Comparison of ENCODE assay signal across 9 cellular contexts in genomic region chr18:9741821-9742541, GRCh38. TPM values are rescaled to one million over a fixed set of nuclear protein-coding genes. Genes with fewer than 3 reads are reported as not detected.
A peak's percentile ranks its signal among the peaks of the same experiment; 100 is the strongest.
DNase-seq lines count a peak whose midpoint lies in the region; ATAC-seq and TF ChIP-seq lines count a peak whose summit lies in the region.
"Had no signal": no experiment of that assay in that cellular context is flagged by ENCODE, and none has a peak within 500 bp of the region (broad histone marks: within the 10 kb centered on the region; RNA-seq: fewer than 3 reads in every experiment).

No MANE protein-coding gene starts in this region.

- peak overlapping the region in 1 of 11 experiments; percentile 10; a peak in 2 of 22 replicates for H3K9ac ChIP-seq in BLaER1 treated with 17β-estradiol and CSF1 and Interleukin-3, amounts not matched to agents 10 nM and 100 nM

- H3K4me2 ChIP-seq in BLaER1 treated with 17β-estradiol and CSF1 and Interleukin-3, amounts not matched to agents 10 nM and 100 nM = peak overlapping the region; percentile 33 to 88 (median 59); a peak in 21 of 22 replicates

- peaks cover 0 to 6% (median 0%) of the 10 kb centered on the region in 11 experiments; a peak in 2 of 22 replicates for H3K9me3 ChIP-seq in BLaER1 treated with 17β-estradiol and CSF1 and Interleukin-3, amounts not matched to agents 10 nM and 100 nM (replicated peaks in 1 of 11)
- H3K9me3 ChIP-seq in neutrophil (no peaks in the 10 kb centered on the region), T-helper 17 cell (ENCODE audit: control insufficient read depth, low read length, poor library complexity, severe bottlenecking) (no peaks in the 10 kb centered on the region)
- H3K9me3 ChIP-seq: body of pancreas had no signal

- POLR2A ChIA-PET in activated CD8-positive, alpha-beta T cell treated with anti-CD3 and anti-CD28 coated beads, Interleukin-2, amount 10 ng/mL, durations not matched to agents 7 days and 5 days (lab: Charles Lee) = no interaction called here

- H3K27ac ChIP-seq in BLaER1 treated with 17β-estradiol and CSF1 and Interleukin-3, amounts not matched to agents 10 nM and 100 nM = peak overlapping the region in 4 of 11 experiments; percentile 23 to 55 (median 30); a peak in 5 of 22 replicates
- H3K27ac ChIP-seq in neutrophil = peak overlapping the region; percentile 80

- TF ChIP-seq CTCF in foreskin fibroblast (IDR thresholded peaks at IDR 0.05; ENCODE audit: low read depth, low read length) (no peak), neutrophil (IDR thresholded peaks at IDR 0.05) (no peak)

- no peaks in the 10 kb centered on the region for H3K4me1 Mint-ChIP-seq in T-helper 17 cell
- no peaks in the 10 kb centered on the region for H3K4me1 Mint-ChIP-seq in activated CD8-positive, alpha-beta T cell treated with anti-CD3 and anti-CD28 coated beads, Interleukin-2, amount 10 ng/mL, durations not matched to agents 7 days and 5 days (ENCODE audit: low read depth)

- H4K20me1 ChIP-seq in BLaER1 treated with 17β-estradiol and CSF1 and Interleukin-3, amounts not matched to agents 10 nM and 100 nM = peaks cover 0 to 35% (median 0%) of the 10 kb centered on the region in 11 experiments; a peak in 5 of 22 replicates

- no peak for ATAC-seq in T-helper 17 cell
- ATAC-seq in activated CD8-positive, alpha-beta T cell treated with anti-CD3 and anti-CD28 coated beads, Interleukin-2, amount 10 ng/mL, durations not matched to agents 7 days and 5 days = no peak
- ATAC-seq: body of pancreas had no signal

- peak; percentile 74 for DNase-seq in RPMI7951 (ENCODE audit: low read depth)
- DNase-seq in foreskin fibroblast = peak; percentile 27 to 47
- DNase-seq in T-helper 17 cell = no peak
- no peak for DNase-seq in activated CD8-positive, alpha-beta T cell treated with anti-CD3 and anti-CD28 coated beads, Interleukin-2, amount 10 ng/mL, durations not matched to agents 7 days and 5 days
- DNase-seq in NCI-H1105 treated with DMSO at 0.1 percent for 48 hours (lab: John Stamatoyannopoulos, UW) = no peak
- no peak for DNase-seq in putamen (ENCODE audit: low spot score)
- DNase-seq: body of pancreas had no signal

- H3K27ac Mint-ChIP-seq in T-helper 17 cell = no peak overlapping the region
- H3K27ac Mint-ChIP-seq in activated CD8-positive, alpha-beta T cell treated with anti-CD3 and anti-CD28 coated beads, Interleukin-2, amount 10 ng/mL, durations not matched to agents 7 days and 5 days = no peak overlapping the region

- H3K36me3 ChIP-seq in BLaER1 treated with 17β-estradiol and CSF1 and Interleukin-3, amounts not matched to agents 10 nM and 100 nM = peaks cover 0 to 15% (median 0%) of the 10 kb centered on the region in 11 experiments; a peak in 2 of 22 replicates
- H3K36me3 ChIP-seq in neutrophil = peaks cover 4% of the 10 kb centered on the region

- H3K27me3 Mint-ChIP-seq in T-helper 17 cell = peaks cover 60% of the 10 kb centered on the region
- peaks cover 61% of the 10 kb centered on the region for H3K27me3 Mint-ChIP-seq in activated CD8-positive, alpha-beta T cell treated with anti-CD3 and anti-CD28 coated beads, Interleukin-2, amount 10 ng/mL, durations not matched to agents 7 days and 5 days (ENCODE audit: low read depth)

- no peaks in the 10 kb centered on the region for H3K36me3 Mint-ChIP-seq in T-helper 17 cell (ENCODE audit: low read depth)
- H3K36me3 Mint-ChIP-seq in activated CD8-positive, alpha-beta T cell treated with anti-CD3 and anti-CD28 coated beads, Interleukin-2, amount 10 ng/mL, durations not matched to agents 7 days and 5 days (ENCODE audit: low read depth) = no peaks in the 10 kb centered on the region

- H3K4me3 ChIP-seq in BLaER1 treated with 17β-estradiol and CSF1 and Interleukin-3, amounts not matched to agents 10 nM and 100 nM = 0 out of 20 replicates have a peak overlapping the region, but pooled peaks of 1 of the 10 experiments have one; percentile 1
- H3K4me3 ChIP-seq in foreskin fibroblast (ENCODE audit: low read depth in 1 of 2, low read length in 2 of 2) (no peak overlapping the region), neutrophil (ENCODE audit: low read depth in 1 of 2, low read length in 1 of 2) (peak overlapping the region; percentile 37 to 54)
- H3K4me3 ChIP-seq: body of pancreas had no signal

- CTCF ChIA-PET in activated CD8-positive, alpha-beta T cell treated with anti-CD3 and anti-CD28 coated beads, Interleukin-2, amount 10 ng/mL, durations not matched to agents 7 days and 5 days (lab: Charles Lee) = no interaction called here

- H3K4me3 Mint-ChIP-seq in T-helper 17 cell = no peak overlapping the region
- H3K4me3 Mint-ChIP-seq in activated CD8-positive, alpha-beta T cell treated with anti-CD3 and anti-CD28 coated beads, Interleukin-2, amount 10 ng/mL, durations not matched to agents 7 days and 5 days = no peak overlapping the region

- peaks cover 13 to 72% (median 22%) of the 10 kb centered on the region in 10 experiments for H3K4me1 ChIP-seq in BLaER1 treated with 17β-estradiol and CSF1 and Interleukin-3, amounts not matched to agents 10 nM and 100 nM
- peaks cover 90 to 94% of the 10 kb centered on the region in 2 experiments for H3K4me1 ChIP-seq in neutrophil (ENCODE audit: control insufficient read depth in 1 of 2, insufficient read depth in 1 of 2, low read depth in 1 of 2, low read length in 1 of 2)

- no peaks in the 10 kb centered on the region for H3K27me3 ChIP-seq in BLaER1 treated with 17β-estradiol and CSF1 and Interleukin-3, amounts not matched to agents 10 nM and 100 nM
- no peaks in the 10 kb centered on the region for H3K27me3 ChIP-seq in neutrophil
- H3K27me3 ChIP-seq: body of pancreas had no signal

- H3K9me3 Mint-ChIP-seq in activated CD8-positive, alpha-beta T cell treated with anti-CD3 and anti-CD28 coated beads, Interleukin-2, amount 10 ng/mL, durations not matched to agents 7 days and 5 days (ENCODE audit: insufficient read depth) = no peaks in the 10 kb centered on the region

RNA-seq across cellular contexts. Expression of gene RAB31, which starts 33.9 kb away (rescaled TPM):
- 34.2 and 41.7 TPM in 2 replicates for total RNA-seq in RPMI7951 (2014; rRNA removed; shearing (Covaris generic))
- 10 to 100 TPM in 1 of 2 donors, 1 to 10 TPM in 1; 2.9 to 15.6 TPM for total RNA-seq in T-helper 17 cell
- total RNA-seq in activated CD8-positive, alpha-beta T cell treated with anti-CD3 and anti-CD28 coated beads, Interleukin-2, amount 10 ng/mL, durations not matched to agents 7 days and 5 days = not detected

Comparison
In these comparisons a context has a peak if more than half of its experiments do, and no peak if none do; other contexts are left out.
1. H3K4me3 ChIP-seq: peak in neutrophil (2 of 2); none in foreskin fibroblast (0 of 2).
2. DNase-seq: peak in RPMI7951 (single experiment) and foreskin fibroblast (2 of 2); none in T-helper 17 cell (0 of 3), activated CD8-positive, alpha-beta T cell treated with anti-CD3 and anti-CD28 coated beads, Interleukin-2, amount 10 ng/mL, durations not matched to agents 7 days and 5 days (single experiment), NCI-H1105 treated with DMSO at 0.1 percent for 48 hours (single experiment) and putamen (single experiment).